ENCODE assay signal across 11 cellular contexts in the genomic region with DNA sequence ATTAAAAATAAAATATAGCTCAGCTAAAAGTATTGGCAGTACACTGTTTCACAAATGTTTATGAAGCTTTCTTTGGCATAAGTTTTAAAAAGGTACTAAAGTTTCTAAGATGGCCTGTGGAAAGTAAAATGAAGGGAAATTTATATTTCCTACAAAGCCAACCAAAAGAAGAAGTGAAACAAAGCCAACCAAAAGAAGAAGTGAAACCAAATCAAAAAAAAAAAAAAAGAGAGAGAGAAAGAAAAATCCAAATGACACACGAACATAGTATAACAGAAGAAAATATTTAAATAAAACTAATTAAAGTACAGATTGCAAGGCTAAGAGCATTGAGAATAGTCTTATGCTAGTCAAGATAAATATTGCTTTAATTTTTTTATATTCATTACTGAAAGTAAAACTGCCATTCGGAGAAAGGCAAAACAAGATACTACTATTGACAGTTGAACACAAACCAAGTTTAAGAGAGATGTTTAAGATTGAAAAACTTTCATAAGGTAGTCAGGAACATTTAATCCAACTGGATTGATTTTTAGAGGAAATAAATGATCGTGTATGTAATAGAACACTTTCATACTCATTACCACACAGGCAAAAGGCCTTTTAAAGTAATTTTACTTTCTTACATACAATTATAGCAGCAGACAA. TPM values are rescaled to one million over a fixed set of nuclear protein-coding genes. Genes with fewer than 3 reads are reported as not detected.
DNase-seq lines count a peak whose midpoint lies in the region; ATAC-seq and TF ChIP-seq lines count a peak whose summit lies in the region.
"Had no signal": no experiment of that assay in that cellular context is flagged by ENCODE, and none has a peak within 500 bp of the region (broad histone marks: within the 10 kb centered on the region; RNA-seq: fewer than 3 reads in every experiment).

No MANE protein-coding gene starts in this region.

- DNase-seq in SKM-1 treated with dmso at 0.1 percent for 144 hours (lab: John Stamatoyannopoulos, UW; ENCODE audit: unreplicated experiment) (peak; percentile 46), SKM-1 (lab: John Stamatoyannopoulos, UW; ENCODE audit: unreplicated experiment) (no peak), natural killer cell (no peak), endothelial cell (ENCODE audit: low spot score) (no peak), NCI-H1092 treated with DMSO at 0.1 percent for 48 hours (lab: John Stamatoyannopoulos, UW) (no peak), cardiac septum (ENCODE audit: low spot score) (no peak)
- DNase-seq: activated CD4-positive, alpha-beta T cell treated with anti-CD3 and anti-CD28 coated beads for 36 hours; anterior cingulate cortex had no signal

- no peaks in the 10 kb centered on the region for H3K36me3 Mint-ChIP-seq in natural killer cell
- H3K36me3 Mint-ChIP-seq in endothelial cell (ENCODE audit: low read depth, unreplicated experiment) = no peaks in the 10 kb centered on the region

- H3K27me3 Mint-ChIP-seq in natural killer cell (ENCODE audit: low read depth in 2 of 2) (no peaks in the 10 kb centered on the region), endothelial cell (ENCODE audit: unreplicated experiment) (no peaks in the 10 kb centered on the region)
- H3K27me3 Mint-ChIP-seq: activated CD4-positive, alpha-beta T cell treated with anti-CD3 and anti-CD28 coated beads for 36 hours had no signal

- ATAC-seq in HG02642 (IDR thresholded peaks at IDR 0.05; ENCODE audit: poor library complexity, unreplicated experiment) (peak; percentile 90), HG03521 (IDR thresholded peaks at IDR 0.05; ENCODE audit: unreplicated experiment) (peak; percentile 90), natural killer cell (no peak)
- ATAC-seq: activated CD4-positive, alpha-beta T cell treated with anti-CD3 and anti-CD28 coated beads for 36 hours had no signal

- H3K4me1 Mint-ChIP-seq in natural killer cell (no peaks in the 10 kb centered on the region), endothelial cell (ENCODE audit: unreplicated experiment) (no peaks in the 10 kb centered on the region)
- H3K4me1 Mint-ChIP-seq: activated CD4-positive, alpha-beta T cell treated with anti-CD3 and anti-CD28 coated beads for 36 hours had no signal

- H3K4me3 Mint-ChIP-seq in natural killer cell = peak overlapping the region; percentile 60
- H3K4me3 Mint-ChIP-seq in endothelial cell (ENCODE audit: unreplicated experiment) = no peak overlapping the region
- H3K4me3 Mint-ChIP-seq: activated CD4-positive, alpha-beta T cell treated with anti-CD3 and anti-CD28 coated beads for 36 hours had no signal

- peaks cover 16% of the 10 kb centered on the region in 2 donors for H3K9me3 Mint-ChIP-seq in natural killer cell
- peaks cover 4% of the 10 kb centered on the region for H3K9me3 Mint-ChIP-seq in endothelial cell (ENCODE audit: unreplicated experiment)

- H3K27ac Mint-ChIP-seq in natural killer cell (no peak overlapping the region), endothelial cell (ENCODE audit: unreplicated experiment) (no peak overlapping the region)
- H3K27ac Mint-ChIP-seq: activated CD4-positive, alpha-beta T cell treated with anti-CD3 and anti-CD28 coated beads for 36 hours had no signal

- intact Hi-C loops in natural killer cell (cut with micrococcal nuclease) = no loop called here
- intact Hi-C loops in cardiac septum (cut with DNase I) = no loop called here

- TF ChIP-seq CTCF in natural killer cell (IDR thresholded peaks at IDR 0.05) (no peak), endothelial cell (IDR thresholded peaks at IDR 0.05; ENCODE audit: unreplicated experiment) (no peak)

RNA-seq across cellular contexts. Expression of a gene that starts 12.8 kb away (rescaled TPM):
- total RNA-seq in natural killer cell (under 1 TPM in 2 of 3 donors, not detected in 1; 0.15 to 0.26 TPM), endothelial cell (ENCODE audit: unreplicated experiment) (not detected), cardiac septum (0.16 TPM)
- total RNA-seq: activated CD4-positive, alpha-beta T cell treated with anti-CD3 and anti-CD28 coated beads for 36 hours; fibroblast of lung had no signal

Comparison
In these comparisons a context has a peak if more than half of its experiments do, and no peak if none do; other contexts are left out.
1. ATAC-seq: peak in HG02642 (single experiment) and HG03521 (single experiment); none in natural killer cell (0 of 3).